22 cellular contexts compared by ENCODE assay signal in the genomic region with DNA sequence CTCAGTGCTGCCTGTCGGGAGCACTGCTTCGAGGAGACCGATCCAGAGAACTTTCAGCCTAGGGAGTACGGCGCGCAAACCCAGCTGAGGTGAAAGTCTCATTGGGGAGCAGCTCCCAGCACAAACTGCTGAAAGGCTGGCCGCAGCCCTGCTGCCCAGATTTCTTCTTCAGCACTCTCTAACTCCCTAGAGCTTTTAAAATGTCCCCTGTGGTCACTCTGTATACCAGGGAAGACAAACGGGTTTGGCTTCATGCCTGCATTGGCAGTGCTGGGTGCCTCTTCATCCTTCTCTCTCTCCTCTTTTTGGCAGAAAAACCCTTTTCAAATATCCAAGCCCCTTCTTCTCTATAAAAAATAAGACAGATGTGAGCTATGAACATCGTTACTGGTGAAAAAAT. TPM values are rescaled to one million over a fixed set of nuclear protein-coding genes. Genes with fewer than 3 reads are reported as not detected.
DNase-seq lines count a peak whose midpoint lies in the region; ATAC-seq, FAIRE-seq and TF ChIP-seq lines count a peak whose summit lies in the region.
"Had no signal": no experiment of that assay in that cellular context is flagged by ENCODE, and none has a peak within 500 bp of the region (broad histone marks: within the 10 kb centered on the region; RNA-seq: fewer than 3 reads in every experiment).

No MANE protein-coding gene starts in this region.

- TF ChIP-seq EP300 in HepG2 (IDR thresholded peaks at IDR 0.05; ENCODE audit: low read depth in 2 of 2, low read length in 2 of 2) (no peak), HepG2 (CRISPR knock-in tag; IDR thresholded peaks at IDR 0.05; ENCODE audit: borderline replicate concordance) (no peak), H1 (IDR thresholded peaks at IDR 0.05; ENCODE audit: borderline replicate concordance in 1 of 2, low read depth in 2 of 2, low read length in 2 of 2) (no peak)

- BruUV-seq in HepG2 (replicated peaks; lab: Mats Ljungman, UMichigan): no TSS peak

- H4K91ac ChIP-seq in H1 (replicated peaks; ENCODE audit: insufficient read length, low read length): no peak overlapping the region

- H3K27ac ChIP-seq in HepG2 (ENCODE audit: extremely low read length, insufficient read depth, low read length) (no peak overlapping the region), right lobe of liver (no peak overlapping the region), H1 (ENCODE audit: low read depth, low read length) (no peak overlapping the region), mesendoderm (ENCODE audit: low read depth, low read length) (no peak overlapping the region)
- H3K27ac ChIP-seq: C4-2B, RWPE1, SK-N-MC had no signal

- H2BK120ac ChIP-seq in H1 (replicated peaks; ENCODE audit: low read depth, low read length) (no peak overlapping the region), mesendoderm (ENCODE audit: low read depth, low read length) (no peak overlapping the region)

- POLR2A ChIA-PET in HepG2 (lab: Yijun Ruan, JAX): no interaction called here
- POLR2A ChIA-PET in H1 (lab: Charles Lee; ENCODE audit: partially characterized antibody): no interaction called here

- no peaks in the 10 kb centered on the region for H4K20me1 ChIP-seq in HepG2 (ENCODE audit: insufficient read depth, low read length)
- no peaks in the 10 kb centered on the region for H4K20me1 ChIP-seq in H1 (replicated peaks in 1 of 2; ENCODE audit: control insufficient read depth in 1 of 2, insufficient read depth in 2 of 2, low read length in 2 of 2)

- H2AFZ ChIP-seq in HepG2 (ENCODE audit: low read length): no peak overlapping the region
- H2AFZ ChIP-seq in H1 (ENCODE audit: low read length): 0 out of 2 replicates have a peak overlapping the region, but pooled peaks have one; percentile 12

- no peak for DNase-seq in HepG2 (ENCODE audit: low spot score)
- DNase-seq in right lobe of liver: no peak
- DNase-seq in H1 (ENCODE audit: low read depth in 1 of 2, low spot score in 2 of 2): no peak
- DNase-seq in mesendoderm: no peak
- DNase-seq in posterior vena cava (ENCODE audit: low spot score): no peak
- DNase-seq: CD8-positive, alpha-beta memory T cell; EL; KBM-7; MM.1S; NCI-H1048; NCI-H1436 treated with DMSO at 0.1 percent for 48 hours; NCI-H1930; NK-92 treated with Interleukin-12 subunit alpha and Interleukin-12 subunit beta, amount 100 ng/mL, for 24 hours; SHP77 treated with DMSO at 0.1 percent for 48 hours had no signal

- no peak overlapping the region for H2BK20ac ChIP-seq in H1 (ENCODE audit: low read length)

- H4K5ac ChIP-seq in H1 (ENCODE audit: insufficient read length, low read depth, low read length) (no peak overlapping the region), mesendoderm (ENCODE audit: low read length) (peak overlapping the region; percentile 7)

- no peaks in the 10 kb centered on the region for H3K79me2 ChIP-seq in HepG2 (ENCODE audit: insufficient read depth, low read length)
- H3K79me2 ChIP-seq in H1 (ENCODE audit: control insufficient read depth in 1 of 2, insufficient read depth in 2 of 2, low read length in 2 of 2): no peaks in the 10 kb centered on the region
- H3K79me2 ChIP-seq in mesendoderm (ENCODE audit: control insufficient read depth, insufficient read depth, low read length): no peaks in the 10 kb centered on the region

- CTCF ChIA-PET in HepG2 (lab: Yijun Ruan, JAX; ENCODE audit: low intra/inter-chr PET ratio, low total read pairs) (no interaction called here), H1 (lab: Charles Lee; ENCODE audit: partially characterized antibody) (interaction anchor here (0.7 to 1.4 kb wide), 2 partner anchors 42 to 155 kb away, joined by 3 to 5 read pairs; no protein-coding TSS in a partner anchor)

- H3K4me2 ChIP-seq in HepG2 (ENCODE audit: low read depth, low read length) (no peak overlapping the region), H1 (ENCODE audit: insufficient read depth in 1 of 2, low read depth in 2 of 2, low read length in 2 of 2) (0 out of 4 replicates have a peak overlapping the region, but pooled peaks of 1 of the 2 experiments have one; percentile 4), mesendoderm (ENCODE audit: low read length) (no peak overlapping the region)

- no peak overlapping the region for H3K4me3 ChIP-seq in HepG2 (replicated peaks in 1 of 3; ENCODE audit: insufficient read depth in 1 of 3, low read depth in 2 of 3, low read length in 3 of 3)
- no peak overlapping the region for H3K4me3 ChIP-seq in right lobe of liver
- no peak overlapping the region for H3K4me3 ChIP-seq in H1 (ENCODE audit: extremely low read depth in 1 of 4, insufficient read depth in 2 of 4, low read depth in 3 of 4, low read length in 4 of 4)
- no peak overlapping the region for H3K4me3 ChIP-seq in mesendoderm (ENCODE audit: low read length)
- H3K4me3 ChIP-seq: SK-N-MC had no signal

- H2BK12ac ChIP-seq in H1 (ENCODE audit: low read depth, low read length): no peak overlapping the region; the same call in 1 of the 2 replicates

- H3K14ac ChIP-seq in H1 (ENCODE audit: insufficient read length): no peak overlapping the region

- in situ Hi-C loops in HepG2 (cut with HindIII; ENCODE audit: extremely low pct_ligation_motif_present, low pct_unique_long_range_greater_than_20kb): no loop called here

- H3K27me3 ChIP-seq in HepG2 (ENCODE audit: control insufficient read depth in 1 of 2, insufficient read depth in 2 of 2, low read length in 2 of 2) (peaks cover 0 to 10% of the 10 kb centered on the region in 2 experiments; a peak in 2 of 5 replicates), right lobe of liver (no peaks in the 10 kb centered on the region), H1 (replicated peaks in 1 of 4; ENCODE audit: control insufficient read depth in 3 of 4, extremely low read depth in 1 of 4, insufficient read depth in 3 of 4, low read length in 3 of 4) (no peaks in the 10 kb centered on the region; a peak in 1 of 7 replicates), mesendoderm (ENCODE audit: insufficient read depth, low read length, poor library complexity) (no peaks in the 10 kb centered on the region)

- H3K18ac ChIP-seq in H1 (ENCODE audit: extremely low read depth, low read length) (peak overlapping the region; percentile 55; the same call in 1 of the 2 replicates), mesendoderm (ENCODE audit: low read length) (no peak overlapping the region)

- 22% methylated on average over 4 of the region's 9 CpGs for WGBS in HepG2 (ENCODE audit: low lambda C conversion rate)
- 36% methylated on average over 3 of the region's 9 CpGs for WGBS in right lobe of liver (ENCODE audit: insufficient coverage, low coverage, low lambda C conversion rate, missing lambda C conversion rate)
- 77% methylated on average over 9 of the region's 9 CpGs; no CpG with 5 or more reads in 1 of the 2 experiments for WGBS in H1 (ENCODE audit: extremely low coverage in 1 of 2, insufficient coverage in 1 of 2, insufficient read length in 1 of 2, insufficient replicate concordance in 2 of 2, low coverage in 1 of 2, low lambda C conversion rate in 2 of 2, missing lambda C conversion rate in 1 of 2), 2 experiments
- no CpG with 5 or more reads among the region's 9 CpGs for WGBS in mesendoderm (ENCODE audit: extremely low coverage, insufficient coverage, low lambda C conversion rate)

- H3K4ac ChIP-seq in H1 (replicated peaks; ENCODE audit: insufficient read length, low read depth, low read length) (no peak overlapping the region), mesendoderm (ENCODE audit: low read depth, low read length) (no peak overlapping the region)

- H2BK5ac ChIP-seq in H1 (ENCODE audit: low read depth, low read length) (no peak overlapping the region; the same call in 1 of the 2 replicates), mesendoderm (ENCODE audit: low read length) (no peak overlapping the region)

- H3K56ac ChIP-seq in H1 (replicated peaks; ENCODE audit: insufficient read length, low read depth, low read length) (no peak overlapping the region), mesendoderm (ENCODE audit: low read length) (peak overlapping the region; percentile 37)

- H3K79me1 ChIP-seq in H1 (ENCODE audit: low read depth, low read length) (no peaks in the 10 kb centered on the region), mesendoderm (ENCODE audit: low read length) (no peaks in the 10 kb centered on the region)

- H2BK15ac ChIP-seq in H1 (ENCODE audit: low read length): no peak overlapping the region
- no peak overlapping the region for H2BK15ac ChIP-seq in mesendoderm (replicated peaks; ENCODE audit: low read depth)

- no peaks in the 10 kb centered on the region for H3K4me1 ChIP-seq in HepG2 (ENCODE audit: insufficient read depth, low read length)
- H3K4me1 ChIP-seq in right lobe of liver: no peaks in the 10 kb centered on the region
- H3K4me1 ChIP-seq in H1 (replicated peaks in 1 of 4; ENCODE audit: control insufficient read depth in 3 of 4, insufficient read depth in 4 of 4, low read length in 3 of 4): peaks cover 0 to 2% (median 0%) of the 10 kb centered on the region in 4 experiments; a peak in 1 of 7 replicates
- H3K4me1 ChIP-seq in mesendoderm (ENCODE audit: control insufficient read depth, low read depth, low read length): peaks cover 3% of the 10 kb centered on the region

- H3K36me3 ChIP-seq in HepG2 (replicated peaks in 1 of 2; ENCODE audit: control insufficient read depth in 1 of 2, insufficient read depth in 2 of 2, low read length in 2 of 2) (no peaks in the 10 kb centered on the region), right lobe of liver (no peaks in the 10 kb centered on the region), H1 (ENCODE audit: control insufficient read depth in 2 of 4, insufficient read depth in 4 of 4, low read length in 3 of 4) (no peaks in the 10 kb centered on the region), mesendoderm (ENCODE audit: control insufficient read depth, insufficient read depth, low read length) (no peaks in the 10 kb centered on the region)

- H3K9ac ChIP-seq in HepG2 (ENCODE audit: insufficient read depth, low read depth, low read length): no peak overlapping the region
- H3K9ac ChIP-seq in H1 (replicated peaks in 1 of 4; ENCODE audit: extremely low read depth in 1 of 4, low read depth in 3 of 4, low read length in 3 of 4): no peak overlapping the region
- H3K9ac ChIP-seq in mesendoderm (ENCODE audit: low read length): no peak overlapping the region

- ATAC-seq in HepG2 (peak; percentile 37; the same call in 2 of the 3 replicates), right lobe of liver (no peak), HG02588 (IDR thresholded peaks at IDR 0.05; ENCODE audit: unreplicated experiment) (no peak), HG02623 (IDR thresholded peaks at IDR 0.05; ENCODE audit: unreplicated experiment) (no peak), GM19328 (IDR thresholded peaks at IDR 0.05; ENCODE audit: unreplicated experiment) (no peak)
- ATAC-seq: HCT116 had no signal

- no peak overlapping the region for H4K8ac ChIP-seq in H1 (ENCODE audit: extremely low read depth, insufficient read depth, low read length)
- no peak overlapping the region for H4K8ac ChIP-seq in mesendoderm (ENCODE audit: low read depth, low read length)

- no peak for FAIRE-seq in HepG2 (lab: Jason Lieb, UNC)
- no peak for FAIRE-seq in H1 (lab: Jason Lieb, UNC)
- FAIRE-seq: A204.1 had no signal

- H2AK5ac ChIP-seq in H1 (ENCODE audit: low read depth, low read length): no peak overlapping the region
- H2AK5ac ChIP-seq in mesendoderm (ENCODE audit: low read length): no peak overlapping the region

- intact Hi-C loops in HepG2 (cut with micrococcal nuclease; ENCODE audit: unreplicated experiment) (no loop called here), right lobe of liver (cut with DNase I) (no loop called here), posterior vena cava (cut with DNase I) (no loop called here)

- H3K23ac ChIP-seq in H1 (ENCODE audit: insufficient read length) (no peak overlapping the region), mesendoderm (ENCODE audit: low read length) (no peak overlapping the region)

- TF ChIP-seq CTCF in HepG2 (CRISPR knock-in tag; IDR thresholded peaks at IDR 0.05): no peak
- no peak for TF ChIP-seq CTCF in right lobe of liver (IDR thresholded peaks at IDR 0.05)
- no peak for TF ChIP-seq CTCF in H1 (IDR thresholded peaks at IDR 0.05; ENCODE audit: control extremely low read depth in 1 of 3, insufficient read depth in 1 of 3, low read depth in 1 of 3, low read length in 3 of 3)

- H3K9me3 ChIP-seq in HepG2 (ENCODE audit: low read length) (no peaks in the 10 kb centered on the region), right lobe of liver (no peaks in the 10 kb centered on the region), H1 (ENCODE audit: insufficient read depth in 2 of 2, low read depth in 1 of 2, low read length in 1 of 2) (no peaks in the 10 kb centered on the region)

- H3K23me2 ChIP-seq in H1 (ENCODE audit: low read depth, low read length): no peaks in the 10 kb centered on the region; the same call in 1 of the 2 replicates

- TF ChIP-seq RAD21 in HepG2 (CRISPR knock-in tag; IDR thresholded peaks at IDR 0.05) (no peak), H1 (IDR thresholded peaks at IDR 0.05 in 1 of 2, conservative IDR thresholded peaks at IDR 0.05 in 1 of 2; ENCODE audit: low read depth in 2 of 2, low read length in 2 of 2) (peak in 1 of 2 experiments; percentile 10; a peak in 1 of 4 replicates)

- TF ChIP-seq POLR2A in HepG2 (IDR thresholded peaks at IDR 0.05; ENCODE audit: insufficient read depth in 1 of 2, low read depth in 2 of 2, low read length in 2 of 2) (no peak), right lobe of liver (IDR thresholded peaks at IDR 0.05) (no peak), H1 (IDR thresholded peaks at IDR 0.05; ENCODE audit: control extremely low read depth in 1 of 2, low read depth in 2 of 2, low read length in 2 of 2) (no peak)

RNA-seq across cellular contexts. Expression of gene BBS10, which starts 34.9 kb away (rescaled TPM):
- total RNA-seq in HepG2 (2016; rRNA removed; fragmentation: Illumina TruSeq; extraction: Trizol) (7.4 and 11.5 TPM in 2 replicates), right lobe of liver (1 to 10 TPM; 3.6 to 6.2 (median 5.3) TPM), posterior vena cava (1 to 10 TPM; 9.1 to 9.8 TPM)
- 0.79 and 0.91 TPM in 2 replicates for total RNA-seq in HepG2 (2016; cell fraction: cytosol; rRNA removed; fragmentation: Illumina TruSeq; extraction: Trizol; ENCODE audit: low read depth)
- total RNA-seq in HepG2 (2016; cell fraction: insoluble cytoplasmic fraction; rRNA removed; fragmentation: Illumina TruSeq; extraction: Trizol): 8.2 and 11.6 TPM in 2 replicates
- total RNA-seq in HepG2 (2016; cell fraction: membrane; rRNA removed; fragmentation: Illumina TruSeq; extraction: Trizol): 3.6 and 4.9 TPM in 2 replicates
- 6.6 and 8.6 TPM in 2 replicates for total RNA-seq in HepG2 (2016; cell fraction: nucleus; rRNA removed; fragmentation: Illumina TruSeq; extraction: Trizol)
- polyA plus RNA-seq in HepG2 (2011; rRNA removed) (4.5 and 4.9 TPM in 2 replicates), H1 (2011; rRNA removed) (2.6 and 4.4 TPM in 2 replicates)
- polyA plus RNA-seq in HepG2 (2011; cell fraction: cytosol; rRNA removed): 1.6 and 3.0 TPM in 2 replicates
- 1.5 and 2.6 TPM in 2 replicates for polyA plus RNA-seq in HepG2 (2011; cell fraction: nucleus; rRNA removed)
- polyA plus RNA-seq in HepG2 (2012): 5.6 and 5.8 TPM in 2 replicates
- 0.46 and 0.57 TPM in 2 replicates for polyA plus RNA-seq in HepG2 (2016; cell fraction: cytosol; fragmentation: Illumina TruSeq; extraction: Trizol; ENCODE audit: low read depth)
- polyA plus RNA-seq in HepG2 (2016; cell fraction: insoluble cytoplasmic fraction; fragmentation: Illumina TruSeq; extraction: Trizol; ENCODE audit: low read depth): 9.0 and 11.2 TPM in 2 replicates
- 1.5 and 2.4 TPM in 2 replicates for polyA plus RNA-seq in HepG2 (2016; cell fraction: membrane; fragmentation: Illumina TruSeq; extraction: Trizol; ENCODE audit: low read depth)
- polyA plus RNA-seq in HepG2 (2016; cell fraction: nucleus; fragmentation: Illumina TruSeq; extraction: Trizol; ENCODE audit: insufficient read depth, low read depth): 9.2 and 9.4 TPM in 2 replicates
- 1.4 and 2.2 TPM in 2 replicates for polyA minus RNA-seq in HepG2 (2011; rRNA and poly(A)+ RNA removed; ENCODE audit: low replicate concordance)
- 4.0 and 5.0 TPM in 2 replicates for polyA minus RNA-seq in HepG2 (2011; cell fraction: cytosol; rRNA and poly(A)+ RNA removed)
- 7.1 and 8.7 TPM in 2 replicates for polyA minus RNA-seq in HepG2 (2011; cell fraction: nucleus; rRNA and poly(A)+ RNA removed)
- 9.2 and 10.0 TPM in 2 replicates for total RNA-seq in H1 (2021; fragmentation: NEBNext Ultra II Directional; extraction: Animal tissue kit (Norgen Biotek cat#: 25700))
- polyA plus RNA-seq in H1 (2011; cell fraction: cytosol; rRNA removed): 5.9 TPM
- 2.0 TPM for polyA plus RNA-seq in H1 (2011; cell fraction: nucleus; rRNA removed)
- polyA plus RNA-seq in H1 (2012, experiment 1 of 2): 3.6 to 7.2 TPM (median 4.3 TPM) in 4 replicates
- polyA plus RNA-seq in H1 (2012, experiment 2 of 2): 0.67 TPM
- 7.2 TPM for polyA plus RNA-seq in H1 (2013, experiment 1 of 2)
- polyA plus RNA-seq in H1 (2013, experiment 2 of 2): 7.3 TPM
- polyA minus RNA-seq in H1 (2011; rRNA and poly(A)+ RNA removed): 4.1 and 5.0 TPM in 2 replicates
- 4.8 TPM for polyA minus RNA-seq in H1 (2011; cell fraction: cytosol; rRNA and poly(A)+ RNA removed)
- polyA minus RNA-seq in H1 (2011; cell fraction: nucleus; rRNA and poly(A)+ RNA removed): 6.1 TPM
- polyA plus RNA-seq in mesendoderm (2013, experiment 1 of 2): 4.1 TPM
- polyA plus RNA-seq in mesendoderm (2013, experiment 2 of 2): 4.1 TPM
